In genomic region chr14:100155049-100155621, GRCh38 we compare ENCODE assay signal across 1 cellular context.
TF ChIP-seq lines count a peak whose summit lies in the region.

No MANE protein-coding gene starts in this region.

TF ChIP-seq in H1, 55 proteins besides CTCF, POLR2A, EP300 and RAD21 (continued from another document):
- TF ChIP-seq EZH2 (IDR thresholded peaks at IDR 0.05; ENCODE audit: low read depth, low read length, severe bottlenecking) (no peak), CBX8 (IDR thresholded peaks at IDR 0.05; ENCODE audit: borderline replicate concordance, low read depth, low read length) (no peak), JUN (IDR thresholded peaks at IDR 0.05; ENCODE audit: low read depth, low read length) (no peak), CEBPB (IDR thresholded peaks at IDR 0.05; ENCODE audit: low read depth, low read length) (0 out of 2 replicates have a peak, but pooled peaks have one; percentile 18), RNF2 (IDR thresholded peaks at IDR 0.05; ENCODE audit: borderline replicate concordance, low read depth, low read length, missing control alignments, poor library complexity, severe bottlenecking) (no peak), TAF7 (optimal IDR thresholded peaks at IDR 0.05; ENCODE audit: borderline replicate concordance, low read depth, low read length) (no peak), YY1 (IDR thresholded peaks at IDR 0.05; ENCODE audit: low read depth, low read length) (0 out of 2 replicates have a peak, but pooled peaks have one; percentile 29), SIRT6 (IDR thresholded peaks at IDR 0.05; ENCODE audit: low read length) (no peak), EGR1 (IDR thresholded peaks at IDR 0.05; ENCODE audit: borderline replicate concordance, low read depth, low read length) (no peak), JUND (IDR thresholded peaks at IDR 0.05; ENCODE audit: low read length) (no peak), FOSL1 (IDR thresholded peaks at IDR 0.05; ENCODE audit: insufficient read depth, low read depth, low read length) (no peak), KDM4A (IDR thresholded peaks at IDR 0.05; ENCODE audit: low read depth, low read length, severe bottlenecking) (no peak), HDAC6 (IDR thresholded peaks at IDR 0.05; ENCODE audit: low read depth, low read length) (no peak), KDM1A (IDR thresholded peaks at IDR 0.05; ENCODE audit: borderline replicate concordance, low read length) (no peak), TEAD4 (IDR thresholded peaks at IDR 0.05; ENCODE audit: low read depth, low read length) (peak; percentile 91), CTBP2 (IDR thresholded peaks at IDR 0.05; ENCODE audit: borderline replicate concordance, insufficient read depth, insufficient read length, low read length) (no peak), TAF1 (IDR thresholded peaks at IDR 0.05; ENCODE audit: low read depth, low read length) (no peak), RFX5 (IDR thresholded peaks at IDR 0.05; ENCODE audit: borderline replicate concordance, low read depth, low read length) (no peak), TBP (IDR thresholded peaks at IDR 0.05; ENCODE audit: low read depth, low read length) (no peak), SP4 (IDR thresholded peaks at IDR 0.05; ENCODE audit: low read length) (no peak), CHD2 (IDR thresholded peaks at IDR 0.05; ENCODE audit: low read length) (no peak), RXRA (IDR thresholded peaks at IDR 0.05; ENCODE audit: insufficient read depth, low read depth, low read length) (no peak), CBX5 (IDR thresholded peaks at IDR 0.05; ENCODE audit: low read depth, low read length) (no peak), SUZ12 (IDR thresholded peaks at IDR 0.05; ENCODE audit: low read length) (no peak), BACH1 (IDR thresholded peaks at IDR 0.05; ENCODE audit: low read length) (no peak), SAP30 (IDR thresholded peaks at IDR 0.05; ENCODE audit: insufficient read depth, insufficient replicate concordance, low read length) (no peak), GABPA (IDR thresholded peaks at IDR 0.05; ENCODE audit: borderline replicate concordance, insufficient read depth, low read length) (peak; percentile 38; the same call in 1 of the 2 replicates), SP2 (IDR thresholded peaks at IDR 0.05; ENCODE audit: low read length) (no peak), RBBP5 (IDR thresholded peaks at IDR 0.05; ENCODE audit: borderline replicate concordance, low read depth, low read length) (no peak), POLR2AphosphoS5 (IDR thresholded peaks at IDR 0.05; ENCODE audit: low read depth, low read length) (no peak), PHF8 (conservative IDR thresholded peaks at IDR 0.05; ENCODE audit: low read depth, low read length) (no peak), SIX5 (IDR thresholded peaks at IDR 0.05; ENCODE audit: low read depth, low read length) (no peak), NRF1 (IDR thresholded peaks at IDR 0.05; ENCODE audit: low read depth, low read length) (no peak), TCF12 (IDR thresholded peaks at IDR 0.05; ENCODE audit: low read depth, low read length) (peak; percentile 81), CHD1 (IDR thresholded peaks at IDR 0.05; ENCODE audit: low read depth, low read length) (no peak), POU5F1 (IDR thresholded peaks at IDR 0.05; ENCODE audit: low read depth, low read length) (no peak), ASH2L (IDR thresholded peaks at IDR 0.05; ENCODE audit: low read length) (peak; percentile 30), KDM5A (IDR thresholded peaks at IDR 0.05; ENCODE audit: low read length) (no peak), HDAC2 (IDR thresholded peaks at IDR 0.05; ENCODE audit: borderline replicate concordance in 1 of 2, low read depth in 2 of 2, low read length in 2 of 2) (peak in 1 of 2 experiments; percentile 47; a peak in 1 of 4 replicates), GTF2F1 (IDR thresholded peaks at IDR 0.05; ENCODE audit: borderline replicate concordance, low read depth, low read length) (no peak; the same call in 1 of the 2 replicates), NANOG (IDR thresholded peaks at IDR 0.05; ENCODE audit: insufficient read depth, low read depth, low read length, poor library complexity, severe bottlenecking) (no peak), BCL11A (IDR thresholded peaks at IDR 0.05; ENCODE audit: low read depth in 2 of 2, low read length in 2 of 2) (no peak), SIN3A (conservative IDR thresholded peaks at IDR 0.05 in 1 of 2, IDR thresholded peaks at IDR 0.05 in 1 of 2; ENCODE audit: low read depth in 1 of 2, low read length in 2 of 2) (peak in 1 of 2 experiments; percentile 79; a peak in 2 of 4 replicates)
- TF ChIP-seq, protein P1, sequence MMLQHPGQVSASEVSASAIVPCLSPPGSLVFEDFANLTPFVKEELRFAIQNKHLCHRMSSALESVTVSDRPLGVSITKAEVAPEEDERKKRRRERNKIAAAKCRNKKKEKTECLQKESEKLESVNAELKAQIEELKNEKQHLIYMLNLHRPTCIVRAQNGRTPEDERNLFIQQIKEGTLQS (IDR thresholded peaks at IDR 0.05; ENCODE audit: insufficient read depth, low read depth, low read length): no peak
- TF ChIP-seq, protein P2, sequence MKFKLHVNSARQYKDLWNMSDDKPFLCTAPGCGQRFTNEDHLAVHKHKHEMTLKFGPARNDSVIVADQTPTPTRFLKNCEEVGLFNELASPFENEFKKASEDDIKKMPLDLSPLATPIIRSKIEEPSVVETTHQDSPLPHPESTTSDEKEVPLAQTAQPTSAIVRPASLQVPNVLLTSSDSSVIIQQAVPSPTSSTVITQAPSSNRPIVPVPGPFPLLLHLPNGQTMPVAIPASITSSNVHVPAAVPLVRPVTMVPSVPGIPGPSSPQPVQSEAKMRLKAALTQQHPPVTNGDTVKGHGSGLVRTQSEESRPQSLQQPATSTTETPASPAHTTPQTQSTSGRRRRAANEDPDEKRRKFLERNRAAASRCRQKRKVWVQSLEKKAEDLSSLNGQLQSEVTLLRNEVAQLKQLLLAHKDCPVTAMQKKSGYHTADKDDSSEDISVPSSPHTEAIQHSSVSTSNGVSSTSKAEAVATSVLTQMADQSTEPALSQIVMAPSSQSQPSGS (IDR thresholded peaks at IDR 0.05; ENCODE audit: low read length): no peak
- TF ChIP-seq, protein P3, sequence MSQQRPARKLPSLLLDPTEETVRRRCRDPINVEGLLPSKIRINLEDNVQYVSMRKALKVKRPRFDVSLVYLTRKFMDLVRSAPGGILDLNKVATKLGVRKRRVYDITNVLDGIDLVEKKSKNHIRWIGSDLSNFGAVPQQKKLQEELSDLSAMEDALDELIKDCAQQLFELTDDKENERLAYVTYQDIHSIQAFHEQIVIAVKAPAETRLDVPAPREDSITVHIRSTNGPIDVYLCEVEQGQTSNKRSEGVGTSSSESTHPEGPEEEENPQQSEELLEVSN (IDR thresholded peaks at IDR 0.05): peak; percentile 74; the same call in 1 of the 2 replicates
- TF ChIP-seq, protein P4, sequence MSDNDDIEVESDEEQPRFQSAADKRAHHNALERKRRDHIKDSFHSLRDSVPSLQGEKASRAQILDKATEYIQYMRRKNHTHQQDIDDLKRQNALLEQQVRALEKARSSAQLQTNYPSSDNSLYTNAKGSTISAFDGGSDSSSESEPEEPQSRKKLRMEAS (IDR thresholded peaks at IDR 0.05): peak; percentile 94
- TF ChIP-seq, protein P5, sequence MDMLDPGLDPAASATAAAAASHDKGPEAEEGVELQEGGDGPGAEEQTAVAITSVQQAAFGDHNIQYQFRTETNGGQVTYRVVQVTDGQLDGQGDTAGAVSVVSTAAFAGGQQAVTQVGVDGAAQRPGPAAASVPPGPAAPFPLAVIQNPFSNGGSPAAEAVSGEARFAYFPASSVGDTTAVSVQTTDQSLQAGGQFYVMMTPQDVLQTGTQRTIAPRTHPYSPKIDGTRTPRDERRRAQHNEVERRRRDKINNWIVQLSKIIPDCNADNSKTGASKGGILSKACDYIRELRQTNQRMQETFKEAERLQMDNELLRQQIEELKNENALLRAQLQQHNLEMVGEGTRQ (IDR thresholded peaks at IDR 0.05; ENCODE audit: low read length): no peak
- TF ChIP-seq, protein P6, sequence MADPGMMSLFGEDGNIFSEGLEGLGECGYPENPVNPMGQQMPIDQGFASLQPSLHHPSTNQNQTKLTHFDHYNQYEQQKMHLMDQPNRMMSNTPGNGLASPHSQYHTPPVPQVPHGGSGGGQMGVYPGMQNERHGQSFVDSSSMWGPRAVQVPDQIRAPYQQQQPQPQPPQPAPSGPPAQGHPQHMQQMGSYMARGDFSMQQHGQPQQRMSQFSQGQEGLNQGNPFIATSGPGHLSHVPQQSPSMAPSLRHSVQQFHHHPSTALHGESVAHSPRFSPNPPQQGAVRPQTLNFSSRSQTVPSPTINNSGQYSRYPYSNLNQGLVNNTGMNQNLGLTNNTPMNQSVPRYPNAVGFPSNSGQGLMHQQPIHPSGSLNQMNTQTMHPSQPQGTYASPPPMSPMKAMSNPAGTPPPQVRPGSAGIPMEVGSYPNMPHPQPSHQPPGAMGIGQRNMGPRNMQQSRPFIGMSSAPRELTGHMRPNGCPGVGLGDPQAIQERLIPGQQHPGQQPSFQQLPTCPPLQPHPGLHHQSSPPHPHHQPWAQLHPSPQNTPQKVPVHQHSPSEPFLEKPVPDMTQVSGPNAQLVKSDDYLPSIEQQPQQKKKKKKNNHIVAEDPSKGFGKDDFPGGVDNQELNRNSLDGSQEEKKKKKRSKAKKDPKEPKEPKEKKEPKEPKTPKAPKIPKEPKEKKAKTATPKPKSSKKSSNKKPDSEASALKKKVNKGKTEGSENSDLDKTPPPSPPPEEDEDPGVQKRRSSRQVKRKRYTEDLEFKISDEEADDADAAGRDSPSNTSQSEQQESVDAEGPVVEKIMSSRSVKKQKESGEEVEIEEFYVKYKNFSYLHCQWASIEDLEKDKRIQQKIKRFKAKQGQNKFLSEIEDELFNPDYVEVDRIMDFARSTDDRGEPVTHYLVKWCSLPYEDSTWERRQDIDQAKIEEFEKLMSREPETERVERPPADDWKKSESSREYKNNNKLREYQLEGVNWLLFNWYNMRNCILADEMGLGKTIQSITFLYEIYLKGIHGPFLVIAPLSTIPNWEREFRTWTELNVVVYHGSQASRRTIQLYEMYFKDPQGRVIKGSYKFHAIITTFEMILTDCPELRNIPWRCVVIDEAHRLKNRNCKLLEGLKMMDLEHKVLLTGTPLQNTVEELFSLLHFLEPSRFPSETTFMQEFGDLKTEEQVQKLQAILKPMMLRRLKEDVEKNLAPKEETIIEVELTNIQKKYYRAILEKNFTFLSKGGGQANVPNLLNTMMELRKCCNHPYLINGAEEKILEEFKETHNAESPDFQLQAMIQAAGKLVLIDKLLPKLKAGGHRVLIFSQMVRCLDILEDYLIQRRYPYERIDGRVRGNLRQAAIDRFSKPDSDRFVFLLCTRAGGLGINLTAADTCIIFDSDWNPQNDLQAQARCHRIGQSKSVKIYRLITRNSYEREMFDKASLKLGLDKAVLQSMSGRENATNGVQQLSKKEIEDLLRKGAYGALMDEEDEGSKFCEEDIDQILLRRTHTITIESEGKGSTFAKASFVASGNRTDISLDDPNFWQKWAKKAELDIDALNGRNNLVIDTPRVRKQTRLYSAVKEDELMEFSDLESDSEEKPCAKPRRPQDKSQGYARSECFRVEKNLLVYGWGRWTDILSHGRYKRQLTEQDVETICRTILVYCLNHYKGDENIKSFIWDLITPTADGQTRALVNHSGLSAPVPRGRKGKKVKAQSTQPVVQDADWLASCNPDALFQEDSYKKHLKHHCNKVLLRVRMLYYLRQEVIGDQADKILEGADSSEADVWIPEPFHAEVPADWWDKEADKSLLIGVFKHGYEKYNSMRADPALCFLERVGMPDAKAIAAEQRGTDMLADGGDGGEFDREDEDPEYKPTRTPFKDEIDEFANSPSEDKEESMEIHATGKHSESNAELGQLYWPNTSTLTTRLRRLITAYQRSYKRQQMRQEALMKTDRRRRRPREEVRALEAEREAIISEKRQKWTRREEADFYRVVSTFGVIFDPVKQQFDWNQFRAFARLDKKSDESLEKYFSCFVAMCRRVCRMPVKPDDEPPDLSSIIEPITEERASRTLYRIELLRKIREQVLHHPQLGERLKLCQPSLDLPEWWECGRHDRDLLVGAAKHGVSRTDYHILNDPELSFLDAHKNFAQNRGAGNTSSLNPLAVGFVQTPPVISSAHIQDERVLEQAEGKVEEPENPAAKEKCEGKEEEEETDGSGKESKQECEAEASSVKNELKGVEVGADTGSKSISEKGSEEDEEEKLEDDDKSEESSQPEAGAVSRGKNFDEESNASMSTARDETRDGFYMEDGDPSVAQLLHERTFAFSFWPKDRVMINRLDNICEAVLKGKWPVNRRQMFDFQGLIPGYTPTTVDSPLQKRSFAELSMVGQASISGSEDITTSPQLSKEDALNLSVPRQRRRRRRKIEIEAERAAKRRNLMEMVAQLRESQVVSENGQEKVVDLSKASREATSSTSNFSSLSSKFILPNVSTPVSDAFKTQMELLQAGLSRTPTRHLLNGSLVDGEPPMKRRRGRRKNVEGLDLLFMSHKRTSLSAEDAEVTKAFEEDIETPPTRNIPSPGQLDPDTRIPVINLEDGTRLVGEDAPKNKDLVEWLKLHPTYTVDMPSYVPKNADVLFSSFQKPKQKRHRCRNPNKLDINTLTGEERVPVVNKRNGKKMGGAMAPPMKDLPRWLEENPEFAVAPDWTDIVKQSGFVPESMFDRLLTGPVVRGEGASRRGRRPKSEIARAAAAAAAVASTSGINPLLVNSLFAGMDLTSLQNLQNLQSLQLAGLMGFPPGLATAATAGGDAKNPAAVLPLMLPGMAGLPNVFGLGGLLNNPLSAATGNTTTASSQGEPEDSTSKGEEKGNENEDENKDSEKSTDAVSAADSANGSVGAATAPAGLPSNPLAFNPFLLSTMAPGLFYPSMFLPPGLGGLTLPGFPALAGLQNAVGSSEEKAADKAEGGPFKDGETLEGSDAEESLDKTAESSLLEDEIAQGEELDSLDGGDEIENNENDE (IDR thresholded peaks at IDR 0.05; ENCODE audit: insufficient replicate concordance, low read length): no peak
